In genomic region chr1:38489844-38490270, GRCh38 we compare ENCODE assay signal across 8 cellular contexts.
DNase-seq lines count a peak whose midpoint lies in the region; ATAC-seq and TF ChIP-seq lines count a peak whose summit lies in the region.

No MANE protein-coding gene starts in this region.

- no peak for TF ChIP-seq POLR2A in NB4 (IDR thresholded peaks at IDR 0.05; ENCODE audit: extremely low read depth, insufficient read length)

- intact Hi-C loops in head of caudate nucleus (cut with DNase I), result no loop called here

- no peak overlapping the region for H3K4me3 ChIP-seq in NB4 (ENCODE audit: low read depth, low read length)

- DNase-seq in NCI-H510A treated with DMSO at 0.1 percent for 48 hours (lab: John Stamatoyannopoulos, UW) (peak; percentile 38), NCI-H510A (lab: John Stamatoyannopoulos, UW) (no peak), NB4 (ENCODE audit: low read depth) (peak; percentile 37), head of caudate nucleus (peak in 39 of 42 donors; percentile 15 to 78 (median 52)), occipital lobe (lab: John Stamatoyannopoulos, UW) (no peak)
- DNase-seq in activated CD8-positive, alpha-beta memory T cell treated with anti-CD3 and anti-CD28 coated beads, Interleukin-2, amount 50 U/mL, for 4 hours, result peak; percentile 50
- DNase-seq in stimulated activated CD4-positive, alpha-beta T cell treated with anti-CD3 and anti-CD28 coated beads, Interleukin-4, amount 100 ng/mL, for 4 hours, result peak; percentile 14 to 43

- peak; percentile 80 for TF ChIP-seq CTCF in NB4 (IDR thresholded peaks at IDR 0.05; ENCODE audit: low read depth, low read length)

- ATAC-seq in HG03025 (IDR thresholded peaks at IDR 0.05; ENCODE audit: low FRiP score, unreplicated experiment), result no peak

Comparison
In these comparisons a context has a peak if more than half of its experiments do, and no peak if none do; other contexts are left out.
1. DNase-seq: peak in NCI-H510A treated with DMSO at 0.1 percent for 48 hours (single experiment), NB4 (single experiment), activated CD8-positive, alpha-beta memory T cell treated with anti-CD3 and anti-CD28 coated beads, Interleukin-2, amount 50 U/mL, for 4 hours (single experiment), head of caudate nucleus (39 of 42) and stimulated activated CD4-positive, alpha-beta T cell treated with anti-CD3 and anti-CD28 coated beads, Interleukin-4, amount 100 ng/mL, for 4 hours (2 of 2); none in NCI-H510A (single experiment) and occipital lobe (single experiment).